ENCODE assay signal across 19 cellular contexts in the genomic region with DNA sequence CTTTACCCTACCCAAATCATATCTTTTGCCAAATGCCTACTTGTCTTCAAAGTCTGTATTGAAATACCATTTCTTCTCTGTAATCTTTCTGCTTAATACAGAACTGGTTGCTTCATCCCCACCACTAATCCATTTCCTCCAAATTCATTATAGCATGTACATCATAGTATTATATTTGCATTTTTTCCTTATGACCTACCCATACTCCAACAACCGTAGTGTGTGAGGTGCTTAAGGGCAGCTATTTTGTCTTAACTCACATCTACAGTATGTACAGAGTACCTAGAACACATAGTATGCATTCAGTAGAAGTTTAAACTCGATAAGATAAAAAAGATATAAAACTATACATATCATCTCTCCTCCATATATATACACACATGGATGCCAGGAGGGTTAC.
"Had no signal": no experiment of that assay in that cellular context is flagged by ENCODE, and none has a peak within 500 bp of the region (broad histone marks: within the 10 kb centered on the region; RNA-seq: fewer than 3 reads in every experiment).

No MANE protein-coding gene starts in this region.

- DNase-seq: colonic mucosa; dermis blood vessel endothelial cell; dorsolateral prefrontal cortex; effector CD4-positive, alpha-beta T cell; effector memory CD4-positive, alpha-beta T cell; esophagus squamous epithelium; foreskin fibroblast; foreskin melanocyte; gastrocnemius medialis; glutamatergic neuron; head of caudate nucleus; heart right ventricle; hippocampal formation; left cardiac atrium; left lung; left ventricle myocardium superior; lower lobe of right lung; mesenchymal stem cell; mucosa of descending colon had no signal

- H3K27me3 ChIP-seq: colonic mucosa, esophagus squamous epithelium, gastrocnemius medialis, heart right ventricle, left lung had no signal

- H3K9me3 ChIP-seq: colonic mucosa, esophagus squamous epithelium, gastrocnemius medialis, heart right ventricle, left lung, lower lobe of right lung, mucosa of descending colon had no signal

- H3K27ac ChIP-seq: colonic mucosa, dorsolateral prefrontal cortex, esophagus squamous epithelium, gastrocnemius medialis, heart right ventricle, left lung, lower lobe of right lung had no signal

- H3K4me3 ChIP-seq: colonic mucosa, dorsolateral prefrontal cortex, esophagus squamous epithelium, gastrocnemius medialis, heart right ventricle, left lung, lower lobe of right lung, mucosa of descending colon had no signal

- H3K4me1 ChIP-seq: esophagus squamous epithelium, gastrocnemius medialis, heart right ventricle had no signal

- H3K36me3 ChIP-seq: colonic mucosa, gastrocnemius medialis had no signal

- ATAC-seq: gastrocnemius medialis, heart right ventricle, left cardiac atrium, left lung, left ventricle myocardium superior, lower lobe of right lung, mucosa of descending colon had no signal
